In the genomic region with DNA sequence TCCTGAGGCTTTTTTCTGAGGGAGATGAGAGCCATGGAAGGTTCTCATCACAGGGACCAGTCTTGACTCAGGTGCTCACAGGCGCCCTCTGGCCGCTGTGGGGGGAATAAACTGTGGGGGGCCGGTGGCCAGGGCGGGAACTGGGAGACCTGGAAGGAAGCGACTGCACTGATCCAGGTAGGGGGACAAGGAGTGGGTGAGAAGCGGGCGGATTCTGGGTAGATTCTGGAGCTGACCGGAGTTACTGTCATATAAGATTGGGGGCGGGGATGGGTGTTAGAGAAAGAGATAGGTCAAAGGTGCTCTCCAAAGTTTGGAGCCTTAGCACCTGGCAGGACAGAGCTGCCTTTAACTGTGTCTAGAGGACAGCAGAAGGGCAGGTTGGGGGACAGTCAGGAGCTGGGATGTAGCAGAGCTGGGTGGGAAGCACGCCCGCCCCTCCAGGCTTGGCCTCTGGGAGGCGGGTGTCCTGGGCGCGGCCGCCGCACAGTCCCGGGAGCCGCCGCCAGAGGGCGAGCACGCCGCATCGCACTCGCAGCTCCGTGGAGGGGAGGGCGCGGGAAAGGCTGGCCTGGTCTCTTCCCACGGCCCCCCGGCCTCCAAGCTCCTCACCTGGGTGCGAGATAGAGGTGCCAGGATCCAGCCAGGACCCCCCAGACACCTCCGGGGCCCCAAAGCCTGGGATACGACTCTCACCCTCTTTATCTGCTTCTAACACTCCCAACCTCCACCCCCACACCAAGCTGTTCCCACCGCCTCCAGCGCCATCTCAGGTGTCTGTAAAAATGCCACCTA, we compare ENCODE assay signal across 8 cellular contexts. TPM values are rescaled to one million over a fixed set of nuclear protein-coding genes. Genes with fewer than 3 reads are reported as not detected.
DNase-seq lines count a peak whose midpoint lies in the region; ATAC-seq and TF ChIP-seq lines count a peak whose summit lies in the region.

No MANE protein-coding gene starts in this region.

- ATAC-seq in GM19035 (IDR thresholded peaks at IDR 0.05; ENCODE audit: unreplicated experiment), result peak; percentile 69

- peak overlapping the region; percentile 67 for H3K4me2 ChIP-seq in neuronal stem cell (ENCODE audit: insufficient read depth, low read length, poor library complexity, severe bottlenecking)

- H3K9me3 ChIP-seq in neuronal stem cell (replicated peaks in 1 of 2; ENCODE audit: control insufficient read depth in 2 of 2, insufficient read depth in 1 of 2, low read depth in 1 of 2, low read length in 2 of 2), result no peaks in the 10 kb centered on the region

- peak overlapping the region; percentile 68 for H3K27ac ChIP-seq in neuronal stem cell (replicated peaks; ENCODE audit: low read length)

- H3K36me3 ChIP-seq in neuronal stem cell (replicated peaks in 1 of 2; ENCODE audit: control insufficient read depth in 2 of 2, insufficient read depth in 2 of 2, low read length in 2 of 2), result no peaks in the 10 kb centered on the region

- H2BK15ac ChIP-seq in neuronal stem cell (ENCODE audit: low read length), result peak overlapping the region; percentile 86

- no peak overlapping the region for H4K8ac ChIP-seq in neuronal stem cell (ENCODE audit: low read depth, low read length)

- H3K4me3 ChIP-seq in neuronal stem cell (ENCODE audit: low read length in 2 of 2), result peak overlapping the region; percentile 31 to 34

- peak; percentile 86 for TF ChIP-seq CTCF in AG09319 (IDR thresholded peaks at IDR 0.05; ENCODE audit: low read depth, low read length)

- H3K14ac ChIP-seq in neuronal stem cell (ENCODE audit: low read length), result peak overlapping the region; percentile 47

- no CpG with 5 or more reads among the region's 34 CpGs for WGBS in neuronal stem cell (ENCODE audit: extremely low coverage in 2 of 2, insufficient read length in 2 of 2, insufficient replicate concordance in 1 of 2), 2 donors

- no peak overlapping the region for H2BK12ac ChIP-seq in neuronal stem cell (ENCODE audit: low read length)

- peaks cover 3 to 5% of the 10 kb centered on the region in 2 donors for H3K4me1 ChIP-seq in neuronal stem cell (ENCODE audit: control insufficient read depth in 2 of 2, insufficient read depth in 1 of 2, low read depth in 1 of 2, low read length in 2 of 2)

- H3K79me1 ChIP-seq in neuronal stem cell (ENCODE audit: low read depth, low read length), result no peaks in the 10 kb centered on the region

- H3K23ac ChIP-seq in neuronal stem cell (ENCODE audit: low read depth, low read length, poor library complexity), result peak overlapping the region; percentile 85

- H2BK5ac ChIP-seq in neuronal stem cell (ENCODE audit: low read length), result no peak overlapping the region

- no peak overlapping the region for H3K4ac ChIP-seq in neuronal stem cell (ENCODE audit: low read length)

- peak overlapping the region; percentile 83 for H3K9ac ChIP-seq in neuronal stem cell (ENCODE audit: low read depth, low read length, poor library complexity)

- H3K18ac ChIP-seq in neuronal stem cell (ENCODE audit: low read length), result peak overlapping the region; percentile 88

- peaks cover 0 to 12% (median 0%) of the 10 kb centered on the region in 3 experiments for H3K27me3 ChIP-seq in neuronal stem cell (ENCODE audit: control insufficient read depth in 3 of 3, insufficient read depth in 3 of 3, low read depth in 1 of 3, low read length in 3 of 3)

- no peak overlapping the region for H4K91ac ChIP-seq in neuronal stem cell (ENCODE audit: low read depth, low read length, poor library complexity)

- H2BK120ac ChIP-seq in neuronal stem cell (ENCODE audit: low read depth, low read length), result no peak overlapping the region

- no peak for DNase-seq in AG09319 (ENCODE audit: extremely low read depth, low read depth)
- DNase-seq in Kasumi-1 (lab: John Stamatoyannopoulos, UW), result peak; percentile 56 to 73
- DNase-seq in SHP77 (lab: John Stamatoyannopoulos, UW), result peak; percentile 59 to 66
- peak; percentile 51 for DNase-seq in activated gamma-delta T cell (lab: John Stamatoyannopoulos, UW)
- peak; percentile 54 for DNase-seq in foreskin melanocyte
- peak; percentile 72 for DNase-seq in neuronal stem cell (ENCODE audit: low spot score)
- peak; percentile 62 for DNase-seq in stromal cell of bone marrow (ENCODE audit: low read depth)

- no peak overlapping the region for H2AK5ac ChIP-seq in neuronal stem cell (ENCODE audit: low read depth, low read length)

- peak overlapping the region; percentile 90 for H2AFZ ChIP-seq in neuronal stem cell (ENCODE audit: low read length)

RNA-seq across cellular contexts. Expression of gene DAND5, which starts 4.2 kb away (rescaled TPM):
- 0.03 TPM for polyA plus RNA-seq in neuronal stem cell (2013, experiment 1 of 2)
- polyA plus RNA-seq in neuronal stem cell (2013, experiment 2 of 2), result 0.03 TPM

RNA-seq across cellular contexts. Expression of gene GADD45GIP1, which starts 8.2 kb away (rescaled TPM):
- 34.0 TPM for polyA plus RNA-seq in neuronal stem cell (2013, experiment 1 of 2)
- polyA plus RNA-seq in neuronal stem cell (2013, experiment 2 of 2), result 31.8 TPM

RNA-seq across cellular contexts. Expression of gene RAD23A, which starts 19.6 kb away (rescaled TPM):
- polyA plus RNA-seq in neuronal stem cell (2013, experiment 1 of 2), result 115 TPM
- polyA plus RNA-seq in neuronal stem cell (2013, experiment 2 of 2), result 115 TPM

RNA-seq across cellular contexts. Expression of gene CALR, which starts 26.8 kb away (rescaled TPM):
- polyA plus RNA-seq in neuronal stem cell (2013, experiment 1 of 2), result 336 TPM
- 330 TPM for polyA plus RNA-seq in neuronal stem cell (2013, experiment 2 of 2)

RNA-seq across cellular contexts. Expression of gene NFIX, which starts 30.1 kb away (rescaled TPM):
- polyA plus RNA-seq in neuronal stem cell (2013, experiment 1 of 2), result 0.07 TPM
- polyA plus RNA-seq in neuronal stem cell (2013, experiment 2 of 2), result 0.07 TPM
